In genomic region chr6:125647391-125647790, GRCh38 we compare ENCODE assay signal across 29 cellular contexts.
"Had no signal": no experiment of that assay in that cellular context is flagged by ENCODE, and none has a peak within 500 bp of the region (broad histone marks: within the 10 kb centered on the region; RNA-seq: fewer than 3 reads in every experiment).

No MANE protein-coding gene starts in this region.

- H3K4me2 ChIP-seq: neural progenitor cell had no signal

- DNase-seq: natural killer cell; occipital lobe; ovary; posterior cingulate gyrus; psoas muscle; right cardiac atrium; right lobe of liver; sigmoid colon; small intestine; stimulated activated CD4-positive, alpha-beta T cell treated with anti-CD3 and anti-CD28 coated beads, Interleukin-15, amount 100 ng/mL, for 24 hours; stimulated activated CD4-positive, alpha-beta T cell treated with anti-CD3 and anti-CD28 coated beads, Interleukin-2, amount 100 ng/mL, for 24 hours; stimulated activated CD4-positive, alpha-beta T cell treated with anti-CD3 and anti-CD28 coated beads, Interleukin-2, amount 100 ng/mL, for 48 hours; stimulated activated CD4-positive, alpha-beta T cell treated with anti-CD3 and anti-CD28 coated beads, Interleukin-4, amount 100 ng/mL, for 24 hours; stimulated activated naive B cell treated with anti-CD40 and anti-IgM and Interleukin-4, amounts not matched to agents 10 μg/mL and 1 μg/mL and 100 μg/mL, for 72 hours; stimulated activated naive CD4-positive, alpha-beta T cell treated with Interleukin-2 at 50 U/mL for 16 hours; stomach; thyroid gland; trophoblast cell; upper lobe of left lung had no signal

- H2AFZ ChIP-seq: neural progenitor cell, parathyroid adenoma had no signal

- ATAC-seq: natural killer cell; psoas muscle; right cardiac atrium; right lobe of liver; stimulated activated effector memory CD8-positive, alpha-beta T cell treated with anti-CD3 and anti-CD28 coated beads, Interleukin-12 subunit alpha, Interleukin-12 subunit beta, amount 100 ng/mL, for 72 hours; stimulated activated naive B cell treated with anti-CD40 and anti-IgM and Interleukin-4, amounts not matched to agents 10 μg/mL and 1 μg/mL and 100 μg/mL, for 72 hours had no signal

- H3K9ac ChIP-seq: neural progenitor cell, parathyroid adenoma had no signal

- H3K9me3 Mint-ChIP-seq: natural killer cell; nephron; stimulated activated effector memory CD8-positive, alpha-beta T cell treated with anti-CD3 and anti-CD28 coated beads, Interleukin-12 subunit alpha, Interleukin-12 subunit beta, amount 100 ng/mL, for 72 hours; stimulated activated naive B cell treated with anti-CD40 and anti-IgM and Interleukin-4, amounts not matched to agents 10 μg/mL and 1 μg/mL and 100 μg/mL, for 72 hours; stimulated activated naive CD8-positive, alpha-beta T cell treated with anti-CD3 and anti-CD28 coated beads, Interleukin-15, Interleukin-2, amounts not matched to agents 100 ng/mL and 50 ng/mL, for 24 hours had no signal

- H3K4me3 Mint-ChIP-seq: natural killer cell; nephron; neural progenitor cell; stimulated activated effector memory CD8-positive, alpha-beta T cell treated with anti-CD3 and anti-CD28 coated beads, Interleukin-12 subunit alpha, Interleukin-12 subunit beta, amount 100 ng/mL, for 72 hours; stimulated activated naive B cell treated with anti-CD40 and anti-IgM and Interleukin-4, amounts not matched to agents 10 μg/mL and 1 μg/mL and 100 μg/mL, for 72 hours; stimulated activated naive CD8-positive, alpha-beta T cell treated with anti-CD3 and anti-CD28 coated beads, Interleukin-15, Interleukin-2, amounts not matched to agents 100 ng/mL and 50 ng/mL, for 24 hours had no signal

- H3K4me1 Mint-ChIP-seq: natural killer cell; nephron; neural progenitor cell; stimulated activated effector memory CD8-positive, alpha-beta T cell treated with anti-CD3 and anti-CD28 coated beads, Interleukin-12 subunit alpha, Interleukin-12 subunit beta, amount 100 ng/mL, for 72 hours; stimulated activated naive B cell treated with anti-CD40 and anti-IgM and Interleukin-4, amounts not matched to agents 10 μg/mL and 1 μg/mL and 100 μg/mL, for 72 hours had no signal

- H3K36me3 Mint-ChIP-seq: natural killer cell; neural progenitor cell; stimulated activated effector memory CD8-positive, alpha-beta T cell treated with anti-CD3 and anti-CD28 coated beads, Interleukin-12 subunit alpha, Interleukin-12 subunit beta, amount 100 ng/mL, for 72 hours; stimulated activated naive B cell treated with anti-CD40 and anti-IgM and Interleukin-4, amounts not matched to agents 10 μg/mL and 1 μg/mL and 100 μg/mL, for 72 hours had no signal

- H3K27ac Mint-ChIP-seq: natural killer cell; nephron; neural progenitor cell; progenitor cell of endocrine pancreas; stimulated activated effector memory CD8-positive, alpha-beta T cell treated with anti-CD3 and anti-CD28 coated beads, Interleukin-12 subunit alpha, Interleukin-12 subunit beta, amount 100 ng/mL, for 72 hours; stimulated activated naive B cell treated with anti-CD40 and anti-IgM and Interleukin-4, amounts not matched to agents 10 μg/mL and 1 μg/mL and 100 μg/mL, for 72 hours; stimulated activated naive CD8-positive, alpha-beta T cell treated with anti-CD3 and anti-CD28 coated beads, Interleukin-15, Interleukin-2, amounts not matched to agents 100 ng/mL and 50 ng/mL, for 24 hours had no signal

- H3K9me3 ChIP-seq: ovary, psoas muscle, right lobe of liver, sigmoid colon, stomach, thoracic aorta, thyroid gland, tibial nerve, upper lobe of left lung, vagina had no signal

- H3K27me3 ChIP-seq: neural progenitor cell, ovary, right lobe of liver, sigmoid colon, stomach, thyroid gland, tibial nerve, upper lobe of left lung, vagina had no signal

- H3K4me3 ChIP-seq: neural progenitor cell, ovary, psoas muscle, right lobe of liver, sigmoid colon, stomach, thoracic aorta, thyroid gland, tibial nerve, upper lobe of left lung, vagina had no signal

- H3K27ac ChIP-seq: neural progenitor cell, ovary, parathyroid adenoma, psoas muscle, right lobe of liver, sigmoid colon, stomach, thoracic aorta, thyroid gland, tibial nerve, upper lobe of left lung, vagina had no signal

- FAIRE-seq: small intestine, urothelium cell line had no signal

- H3K27me3 Mint-ChIP-seq: progenitor cell of endocrine pancreas had no signal

- H3K36me3 ChIP-seq: neural progenitor cell, ovary, right lobe of liver, sigmoid colon, stomach, thoracic aorta, thyroid gland, tibial nerve, upper lobe of left lung, vagina had no signal

- H3K79me2 ChIP-seq: parathyroid adenoma had no signal

- H3K4me1 ChIP-seq: neural progenitor cell, parathyroid adenoma, psoas muscle, right lobe of liver, sigmoid colon, stomach, thyroid gland, tibial nerve, upper lobe of left lung, vagina had no signal
